ENCODE assay signal across 29 cellular contexts in genomic region chr3:191216510-191216909, GRCh38. TPM values are rescaled to one million over a fixed set of nuclear protein-coding genes. Genes with fewer than 3 reads are reported as not detected.
"Had no signal": no experiment of that assay in that cellular context is flagged by ENCODE, and none has a peak within 500 bp of the region (broad histone marks: within the 10 kb centered on the region; RNA-seq: fewer than 3 reads in every experiment).

No MANE protein-coding gene starts in this region.

- DNase-seq: cerebellar nuclear complex; dorsolateral prefrontal cortex; effector CD4-positive, alpha-beta T cell; foreskin fibroblast; gastrocnemius medialis; head of caudate nucleus; naive thymus-derived CD8-positive, alpha-beta T cell; nephron progenitor cell; nucleus accumbens; ovary; posterior cingulate gyrus; psoas muscle; right cardiac atrium; spleen; stimulated activated CD4-positive, alpha-beta T cell treated with anti-CD3 and anti-CD28 coated beads, Interleukin-4, amount 100 ng/mL, for 4 hours; stimulated activated naive CD8-positive, alpha-beta T cell treated with anti-CD3 and anti-CD28 coated beads, Interleukin-15, Interleukin-2, amounts not matched to agents 100 U/mL and 50 U/mL, for 24 hours; upper lobe of left lung had no signal

- ATAC-seq: gastrocnemius medialis; naive thymus-derived CD8-positive, alpha-beta T cell; psoas muscle; right cardiac atrium; stimulated activated memory B cell treated with anti-CD40 and anti-IgM and Interleukin-4, amounts not matched to agents 10 μg/mL and 1 μg/mL and 100 μg/mL, for 72 hours; stimulated activated naive CD8-positive, alpha-beta T cell treated with anti-CD3 and anti-CD28 coated beads, Interleukin-15, Interleukin-2, amounts not matched to agents 100 U/mL and 50 U/mL, for 24 hours had no signal

- H3K36me3 ChIP-seq: gastrocnemius medialis, ovary, spleen, thoracic aorta, tibial nerve, upper lobe of left lung had no signal

- H3K27ac ChIP-seq: dorsolateral prefrontal cortex, gastrocnemius medialis, ovary, psoas muscle, skin epidermis, spleen, thoracic aorta, tibial nerve, upper lobe of left lung had no signal

- FAIRE-seq: keratinocyte, urothelium cell line had no signal

- H3K27me3 ChIP-seq: gastrocnemius medialis, ovary, spleen, tibial nerve, upper lobe of left lung had no signal

- H3K4me1 ChIP-seq: gastrocnemius medialis, psoas muscle, spleen, tibial nerve, upper lobe of left lung had no signal

- H3K4me3 ChIP-seq: dorsolateral prefrontal cortex, gastrocnemius medialis, ovary, psoas muscle, skin epidermis, spleen, thoracic aorta, tibial nerve, upper lobe of left lung had no signal

- H3K9me3 ChIP-seq: gastrocnemius medialis, ovary, psoas muscle, thoracic aorta, tibial nerve, upper lobe of left lung had no signal

RNA-seq across cellular contexts. Expression of gene OSTN, which starts 17.5 kb away (rescaled TPM):
- total RNA-seq: glomerular endothelial cell; lower leg skin; lung microvascular endothelial cell; mesenteric fat pad; naive thymus-derived CD8-positive, alpha-beta T cell; renal cortical epithelial cell; spleen; thoracic aorta; tibial nerve; upper lobe of left lung had no signal
- polyA plus RNA-seq: esophagus; keratinocyte; naive thymus-derived CD8-positive, alpha-beta T cell had no signal
